ENCODE assay signal across 8 cellular contexts in the genomic region with DNA sequence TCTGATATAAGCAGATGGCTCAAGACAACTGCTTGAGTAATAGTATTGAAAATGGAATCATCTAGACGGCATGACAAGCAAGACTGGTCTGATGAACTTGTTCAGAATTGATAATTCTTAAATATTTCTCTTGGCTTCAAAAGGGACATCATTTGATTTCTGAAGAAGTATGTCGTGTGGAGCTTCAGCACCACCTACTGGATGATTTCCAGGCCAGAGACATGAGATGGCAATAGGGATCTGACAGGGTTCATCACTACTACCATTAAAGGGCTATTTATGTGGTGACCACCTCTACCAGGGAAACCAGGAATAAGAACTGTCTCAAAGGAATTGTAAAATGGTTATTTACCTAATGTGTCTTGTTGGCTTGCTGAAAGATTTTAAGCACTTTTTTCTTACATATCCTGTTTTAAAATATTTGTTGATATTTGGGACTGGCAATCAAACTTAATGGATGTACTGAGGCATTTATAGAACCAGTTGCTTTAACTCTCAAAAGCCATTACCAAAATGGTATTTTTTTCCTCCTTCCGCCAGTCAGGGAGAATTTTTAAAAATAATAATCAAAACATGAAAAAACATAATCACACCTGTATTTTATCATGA.
DNase-seq lines count a peak whose midpoint lies in the region; ATAC-seq and TF ChIP-seq lines count a peak whose summit lies in the region.

No MANE protein-coding gene starts in this region.

- no peak overlapping the region for H3K4me3 Mint-ChIP-seq in CD4-positive, CD25-positive, alpha-beta regulatory T cell
- no peak overlapping the region for H3K4me3 Mint-ChIP-seq in GM23338

- H3K4me2 ChIP-seq in GM23338: no peak overlapping the region

- H3K36me3 ChIP-seq in CD4-positive, CD25-positive, alpha-beta regulatory T cell (ENCODE audit: control insufficient read depth, insufficient read depth, low read length): no peaks in the 10 kb centered on the region
- no peaks in the 10 kb centered on the region; the same call in 1 of the 2 replicates for H3K36me3 ChIP-seq in GM23338 (ENCODE audit: insufficient read depth)

- peaks cover 42% of the 10 kb centered on the region for H3K27me3 Mint-ChIP-seq in CD4-positive, CD25-positive, alpha-beta regulatory T cell
- no peaks in the 10 kb centered on the region for H3K27me3 Mint-ChIP-seq in GM23338 (ENCODE audit: insufficient read depth, low read depth, poor library complexity)

- no peaks in the 10 kb centered on the region for H3K36me3 Mint-ChIP-seq in CD4-positive, CD25-positive, alpha-beta regulatory T cell
- H3K36me3 Mint-ChIP-seq in GM23338 (ENCODE audit: low read depth): peaks cover 19% of the 10 kb centered on the region

- H3K79me2 ChIP-seq in GM23338 (replicated peaks; ENCODE audit: insufficient read depth): no peaks in the 10 kb centered on the region

- H3K9me3 ChIP-seq in CD4-positive, CD25-positive, alpha-beta regulatory T cell (ENCODE audit: control insufficient read depth in 2 of 2, low read length in 2 of 2): no peaks in the 10 kb centered on the region

- no peaks in the 10 kb centered on the region for H3F3A ChIP-seq in GM23338 (replicated peaks; ENCODE audit: low read depth)

- DNase-seq in CD4-positive, CD25-positive, alpha-beta regulatory T cell: peak; percentile 29 to 56 (median 46)
- peak; percentile 72 for DNase-seq in GM23338 (ENCODE audit: low spot score)
- peak; percentile 28 for DNase-seq in NCI-H345 (lab: John Stamatoyannopoulos, UW)
- DNase-seq in activated CD4-positive, alpha-beta T cell treated with anti-CD3 and anti-CD28 coated beads, Interleukin-2, amount 50 U/mL, for 1 hour: peak; percentile 44
- peak; percentile 56 for DNase-seq in ecto neural progenitor cell (ENCODE audit: low spot score)
- peak; percentile 89 for DNase-seq in medulla oblongata (ENCODE audit: extremely low spot score)
- DNase-seq in stimulated activated CD8-positive, alpha-beta memory T cell treated with anti-CD3 and anti-CD28 coated beads, Interleukin-4, amount 100 ng/mL, for 24 hours (ENCODE audit: low read depth): peak; percentile 30

- peaks cover 5% of the 10 kb centered on the region for H3K27me3 ChIP-seq in CD4-positive, CD25-positive, alpha-beta regulatory T cell (ENCODE audit: control insufficient read depth, insufficient read depth, low read length)
- H3K27me3 ChIP-seq in GM23338 (ENCODE audit: insufficient read depth): no peaks in the 10 kb centered on the region

- H2AFZ ChIP-seq in GM23338: no peak overlapping the region

- TF ChIP-seq CTCF in GM23338 (conservative IDR thresholded peaks at IDR 0.05; ENCODE audit: low read depth in 2 of 2): peak; percentile 79 to 83

- H3K9me3 Mint-ChIP-seq in CD4-positive, CD25-positive, alpha-beta regulatory T cell: no peaks in the 10 kb centered on the region
- no peaks in the 10 kb centered on the region for H3K9me3 Mint-ChIP-seq in GM23338

- H4K20me1 ChIP-seq in GM23338 (replicated peaks; ENCODE audit: insufficient read depth): no peaks in the 10 kb centered on the region

- no peaks in the 10 kb centered on the region for H3K4me1 Mint-ChIP-seq in CD4-positive, CD25-positive, alpha-beta regulatory T cell
- H3K4me1 Mint-ChIP-seq in GM23338: peaks cover 16% of the 10 kb centered on the region; the same call in 2 of the 3 replicates

- H3K4me1 ChIP-seq in CD4-positive, CD25-positive, alpha-beta regulatory T cell (ENCODE audit: control insufficient read depth, insufficient read depth, low read length, poor library complexity, severe bottlenecking): no peaks in the 10 kb centered on the region
- H3K4me1 ChIP-seq in GM23338 (ENCODE audit: insufficient read depth): peaks cover 17% of the 10 kb centered on the region

- H3K27ac ChIP-seq in CD4-positive, CD25-positive, alpha-beta regulatory T cell (ENCODE audit: insufficient read depth, low read length, poor library complexity, severe bottlenecking): no peak overlapping the region
- no peak overlapping the region for H3K27ac ChIP-seq in GM23338 (ENCODE audit: low read depth)

- ATAC-seq in CD4-positive, CD25-positive, alpha-beta regulatory T cell (ENCODE audit: low read depth in 2 of 2): no peak
- peak; percentile 91 for ATAC-seq in GM23338
- ATAC-seq in HG03097 (IDR thresholded peaks at IDR 0.05; ENCODE audit: low FRiP score, unreplicated experiment): no peak

- no peak overlapping the region for H3K4me3 ChIP-seq in CD4-positive, CD25-positive, alpha-beta regulatory T cell (ENCODE audit: low read depth, low read length)
- no peak overlapping the region for H3K4me3 ChIP-seq in GM23338

- no peaks in the 10 kb centered on the region for H3K9me2 ChIP-seq in GM23338 (ENCODE audit: insufficient read depth)

- no peak overlapping the region for H3K27ac Mint-ChIP-seq in CD4-positive, CD25-positive, alpha-beta regulatory T cell
- no peak overlapping the region for H3K27ac Mint-ChIP-seq in GM23338

TF ChIP-seq in GM23338, 12 proteins besides CTCF, POLR2A, EP300 and RAD21 (continues in another document):
- no peak for TF ChIP-seq ZNF114 (CRISPR knock-in tag; IDR thresholded peaks at IDR 0.05)
- no peak for TF ChIP-seq POLR2AphosphoS5 (IDR thresholded peaks at IDR 0.05; ENCODE audit: low read depth)
- TF ChIP-seq JUNB (IDR thresholded peaks at IDR 0.05; ENCODE audit: unreplicated experiment): no peak
- no peak for TF ChIP-seq ZNF462 (CRISPR knock-in tag; IDR thresholded peaks at IDR 0.05)
- TF ChIP-seq NANOG (IDR thresholded peaks at IDR 0.05; ENCODE audit: borderline replicate concordance): no peak
- no peak for TF ChIP-seq ETS1 (IDR thresholded peaks at IDR 0.05)

Comparison
In these comparisons a context has a peak if more than half of its experiments do, and no peak if none do; other contexts are left out.
1. DNase-seq: peak in every context shown above with its lines; median percentile 89 in medulla oblongata; 72 in GM23338; 56 in ecto neural progenitor cell; 46 in CD4-positive, CD25-positive, alpha-beta regulatory T cell; 44 in activated CD4-positive, alpha-beta T cell treated with anti-CD3 and anti-CD28 coated beads, Interleukin-2, amount 50 U/mL, for 1 hour; 30 in stimulated activated CD8-positive, alpha-beta memory T cell treated with anti-CD3 and anti-CD28 coated beads, Interleukin-4, amount 100 ng/mL, for 24 hours; 28 in NCI-H345.